In genomic region chr5:100901851-100902341, GRCh38 we compare ENCODE assay signal across 8 cellular contexts. TPM values are rescaled to one million over a fixed set of nuclear protein-coding genes. Genes with fewer than 3 reads are reported as not detected.
DNase-seq lines count a peak whose midpoint lies in the region; ATAC-seq and TF ChIP-seq lines count a peak whose summit lies in the region.

No MANE protein-coding gene starts in this region.

- peak; percentile 20 to 35 for ATAC-seq in stimulated activated naive B cell treated with anti-CD40 and anti-IgM and Interleukin-4, amounts not matched to agents 10 μg/mL and 1 μg/mL and 100 μg/mL, for 72 hours (replicated peaks)
- no peak for ATAC-seq in HG03097 (IDR thresholded peaks at IDR 0.05; ENCODE audit: low FRiP score, unreplicated experiment)
- ATAC-seq in HG03045 (IDR thresholded peaks at IDR 0.05; ENCODE audit: unreplicated experiment) = no peak

- H3K4me3 ChIP-seq in HUES64 (ENCODE audit: low read length) = peak overlapping the region; percentile 72
- H3K4me3 ChIP-seq in duodenal mucosa (ENCODE audit: low read depth in 1 of 2, low read length in 2 of 2) = peak overlapping the region; percentile 55 to 82

- DNase-seq in ELR (ENCODE audit: low read depth) = peak; percentile 45
- peak; percentile 52 for DNase-seq in activated CD4-positive, alpha-beta T cell treated with anti-CD3 and anti-CD28 coated beads for 1 hour
- no peak for DNase-seq in mesothelial cell of epicardium (ENCODE audit: low spot score in 2 of 2, unreplicated experiment in 2 of 2)
- peak; percentile 60 for DNase-seq in stimulated activated naive B cell treated with anti-CD40 and anti-IgM and Interleukin-4, amounts not matched to agents 10 μg/mL and 1 μg/mL and 100 μg/mL, for 72 hours

- H3K4me3 Mint-ChIP-seq in mesothelial cell of epicardium = peak overlapping the region; percentile 66
- H3K4me3 Mint-ChIP-seq in stimulated activated naive B cell treated with anti-CD40 and anti-IgM and Interleukin-4, amounts not matched to agents 10 μg/mL and 1 μg/mL and 100 μg/mL, for 72 hours = peak overlapping the region; percentile 99

- no peaks in the 10 kb centered on the region for H3K36me3 ChIP-seq in HUES64 (ENCODE audit: insufficient read depth, low read length)
- H3K36me3 ChIP-seq in duodenal mucosa (ENCODE audit: control insufficient read depth in 1 of 2, insufficient read depth in 2 of 2, low read length in 2 of 2) = no peaks in the 10 kb centered on the region

- 46% methylated on average over 7 of the region's 9 CpGs for WGBS in HUES64

- peaks cover 16% of the 10 kb centered on the region for H3K4me1 ChIP-seq in HUES64 (ENCODE audit: insufficient read depth, low read length)
- H3K4me1 ChIP-seq in duodenal mucosa (ENCODE audit: control insufficient read depth in 1 of 2, insufficient read depth in 2 of 2, low read length in 2 of 2) = peaks cover 0 to 6% of the 10 kb centered on the region in 2 donors

- peaks cover 29% of the 10 kb centered on the region for H3K4me1 Mint-ChIP-seq in mesothelial cell of epicardium
- H3K4me1 Mint-ChIP-seq in stimulated activated naive B cell treated with anti-CD40 and anti-IgM and Interleukin-4, amounts not matched to agents 10 μg/mL and 1 μg/mL and 100 μg/mL, for 72 hours = peaks cover 23 to 42% of the 10 kb centered on the region in 2 donors

- H3K36me3 Mint-ChIP-seq in mesothelial cell of epicardium = no peaks in the 10 kb centered on the region
- H3K36me3 Mint-ChIP-seq in stimulated activated naive B cell treated with anti-CD40 and anti-IgM and Interleukin-4, amounts not matched to agents 10 μg/mL and 1 μg/mL and 100 μg/mL, for 72 hours = peaks cover 20 to 25% of the 10 kb centered on the region in 2 donors

- no peaks in the 10 kb centered on the region for H3K9me3 Mint-ChIP-seq in mesothelial cell of epicardium
- no peaks in the 10 kb centered on the region for H3K9me3 Mint-ChIP-seq in stimulated activated naive B cell treated with anti-CD40 and anti-IgM and Interleukin-4, amounts not matched to agents 10 μg/mL and 1 μg/mL and 100 μg/mL, for 72 hours

- TF ChIP-seq CTCF in mesothelial cell of epicardium (IDR thresholded peaks at IDR 0.05; ENCODE audit: unreplicated experiment) = no peak

- H3K9me3 ChIP-seq in HUES64 (ENCODE audit: insufficient read depth, low read depth, low read length) (no peaks in the 10 kb centered on the region), duodenal mucosa (ENCODE audit: control insufficient read depth in 1 of 2, low read length in 2 of 2) (no peaks in the 10 kb centered on the region)

- no peak overlapping the region for H3K27ac Mint-ChIP-seq in mesothelial cell of epicardium
- peak overlapping the region; percentile 99 for H3K27ac Mint-ChIP-seq in stimulated activated naive B cell treated with anti-CD40 and anti-IgM and Interleukin-4, amounts not matched to agents 10 μg/mL and 1 μg/mL and 100 μg/mL, for 72 hours

- peaks cover 85% of the 10 kb centered on the region for H3K27me3 Mint-ChIP-seq in mesothelial cell of epicardium (ENCODE audit: low read depth)
- no peaks in the 10 kb centered on the region for H3K27me3 Mint-ChIP-seq in stimulated activated naive B cell treated with anti-CD40 and anti-IgM and Interleukin-4, amounts not matched to agents 10 μg/mL and 1 μg/mL and 100 μg/mL, for 72 hours

- H3K27me3 ChIP-seq in HUES64 (ENCODE audit: insufficient read depth, low read length) (peaks cover 77% of the 10 kb centered on the region), duodenal mucosa (ENCODE audit: control insufficient read depth in 1 of 2, insufficient read depth in 2 of 2, low read length in 2 of 2) (peaks cover 0 to 6% of the 10 kb centered on the region in 2 donors)

- H3K9ac ChIP-seq in HUES64 (ENCODE audit: low read depth, low read length) (no peak overlapping the region), duodenal mucosa (ENCODE audit: low read depth in 1 of 2, low read length in 2 of 2) (peak overlapping the region; percentile 60 to 68)

- H3K27ac ChIP-seq in HUES64 (ENCODE audit: low read depth, low read length) (no peak overlapping the region), duodenal mucosa (ENCODE audit: low read depth, low read length) (peak overlapping the region; percentile 83)

RNA-seq across cellular contexts. Expression of gene ST8SIA4, which starts 1.2 kb away (rescaled TPM):
- 1.3 TPM for polyA plus RNA-seq in HUES64 (2013, experiment 1 of 2)
- polyA plus RNA-seq in HUES64 (2013, experiment 2 of 2) = 1.9 TPM
- total RNA-seq in mesothelial cell of epicardium = 6.6 to 9.7 TPM (median 9.6 TPM) in 3 replicates

Comparison
In these comparisons a context has a peak if more than half of its experiments do, and no peak if none do; other contexts are left out.
1. DNase-seq: peak in ELR (single experiment), activated CD4-positive, alpha-beta T cell treated with anti-CD3 and anti-CD28 coated beads for 1 hour (single experiment) and stimulated activated naive B cell treated with anti-CD40 and anti-IgM and Interleukin-4, amounts not matched to agents 10 μg/mL and 1 μg/mL and 100 μg/mL, for 72 hours (single experiment); none in mesothelial cell of epicardium (0 of 2).
2. ATAC-seq: peak in stimulated activated naive B cell treated with anti-CD40 and anti-IgM and Interleukin-4, amounts not matched to agents 10 μg/mL and 1 μg/mL and 100 μg/mL, for 72 hours (2 of 2); none in HG03097 (single experiment) and HG03045 (single experiment).